In genomic region chr9:13750061-13750460, GRCh38 we compare ENCODE assay signal across 14 cellular contexts.
DNase-seq lines count a peak whose midpoint lies in the region; ATAC-seq, FAIRE-seq and TF ChIP-seq lines count a peak whose summit lies in the region.
"Had no signal": no experiment of that assay in that cellular context is flagged by ENCODE, and none has a peak within 500 bp of the region (broad histone marks: within the 10 kb centered on the region; RNA-seq: fewer than 3 reads in every experiment).

No MANE protein-coding gene starts in this region.

- FAIRE-seq in endothelial cell of umbilical vein (lab: Jason Lieb, UNC), result peak; percentile 91

- H3K36me3 Mint-ChIP-seq in neural progenitor cell, result peaks cover 1% of the 10 kb centered on the region
- H3K36me3 Mint-ChIP-seq: activated naive CD8-positive, alpha-beta T cell treated with anti-CD3 and anti-CD28 coated beads, Interleukin-2, amount 10 ng/mL, durations not matched to agents 7 days and 5 days; CD8-positive, alpha-beta T cell had no signal

- ATAC-seq in GM18868 (IDR thresholded peaks at IDR 0.05; ENCODE audit: unreplicated experiment), result no peak
- ATAC-seq: CD8-positive, alpha-beta T cell had no signal

- intact Hi-C loops in endothelial cell of umbilical vein (cut with micrococcal nuclease) (loop anchor here (1.0 to 5.0 kb wide), 9 partner anchors 42 to 602 kb away; no protein-coding TSS in a partner anchor), colonic mucosa (cut with DNase I) (no loop called here)

- no peak overlapping the region for H2BK120ac ChIP-seq in neuronal stem cell (ENCODE audit: low read depth, low read length)

- H3K27me3 ChIP-seq in endothelial cell of umbilical vein (ENCODE audit: control insufficient read depth in 2 of 2, insufficient read depth in 2 of 2, low read length in 2 of 2) (no peaks in the 10 kb centered on the region), neuronal stem cell (ENCODE audit: control insufficient read depth in 3 of 3, insufficient read depth in 3 of 3, low read depth in 1 of 3, low read length in 3 of 3) (no peaks in the 10 kb centered on the region), colonic mucosa (no peaks in the 10 kb centered on the region), neural progenitor cell (no peaks in the 10 kb centered on the region)

- H3K4ac ChIP-seq in neuronal stem cell (ENCODE audit: low read length), result no peak overlapping the region

- no peak overlapping the region for H3K4me3 Mint-ChIP-seq in neural progenitor cell
- H3K4me3 Mint-ChIP-seq: activated naive CD8-positive, alpha-beta T cell treated with anti-CD3 and anti-CD28 coated beads, Interleukin-2, amount 10 ng/mL, durations not matched to agents 7 days and 5 days; CD8-positive, alpha-beta T cell; neural crest cell had no signal

- WGBS in neuronal stem cell (ENCODE audit: extremely low coverage in 2 of 2, insufficient read length in 2 of 2, insufficient replicate concordance in 1 of 2), 2 donors, result no CpG with 5 or more reads among the region's 4 CpGs

- H4K8ac ChIP-seq in neuronal stem cell (ENCODE audit: low read depth, low read length), result no peak overlapping the region

- no peak overlapping the region for H3K27ac Mint-ChIP-seq in neural progenitor cell
- H3K27ac Mint-ChIP-seq: activated naive CD8-positive, alpha-beta T cell treated with anti-CD3 and anti-CD28 coated beads, Interleukin-2, amount 10 ng/mL, durations not matched to agents 7 days and 5 days; CD8-positive, alpha-beta T cell had no signal

- H3K9me1 ChIP-seq in endothelial cell of umbilical vein (replicated peaks; ENCODE audit: control insufficient read depth, extremely low read depth, insufficient read depth, low read length), result no peaks in the 10 kb centered on the region

- H3K4me1 Mint-ChIP-seq in neural progenitor cell, result peaks cover 20% of the 10 kb centered on the region
- H3K4me1 Mint-ChIP-seq: activated naive CD8-positive, alpha-beta T cell treated with anti-CD3 and anti-CD28 coated beads, Interleukin-2, amount 10 ng/mL, durations not matched to agents 7 days and 5 days; neural crest cell had no signal

- H3K79me2 ChIP-seq in endothelial cell of umbilical vein (ENCODE audit: control insufficient read depth, insufficient read depth, low read length) (no peaks in the 10 kb centered on the region), neural progenitor cell (ENCODE audit: low read depth) (no peaks in the 10 kb centered on the region)

- H3K9me3 Mint-ChIP-seq in neural progenitor cell, result peaks cover 5% of the 10 kb centered on the region
- H3K9me3 Mint-ChIP-seq: neural crest cell had no signal

- H3K36me3 ChIP-seq in endothelial cell of umbilical vein (ENCODE audit: control insufficient read depth in 2 of 2, extremely low read depth in 1 of 2, insufficient read depth in 2 of 2, low read length in 2 of 2) (no peaks in the 10 kb centered on the region), neuronal stem cell (replicated peaks in 1 of 2; ENCODE audit: control insufficient read depth in 2 of 2, insufficient read depth in 2 of 2, low read length in 2 of 2) (no peaks in the 10 kb centered on the region), colonic mucosa (no peaks in the 10 kb centered on the region), neural progenitor cell (no peaks in the 10 kb centered on the region)

- no peak for TF ChIP-seq CTCF in endothelial cell of umbilical vein (IDR thresholded peaks at IDR 0.05; ENCODE audit: extremely low read depth in 1 of 2, insufficient read depth in 1 of 2, low read depth in 1 of 2, low read length in 2 of 2)
- no peak for TF ChIP-seq CTCF in colonic mucosa (IDR thresholded peaks at IDR 0.05)
- no peak for TF ChIP-seq CTCF in neural progenitor cell (IDR thresholded peaks at IDR 0.05)

- H3K79me1 ChIP-seq in neuronal stem cell (ENCODE audit: low read depth, low read length), result no peaks in the 10 kb centered on the region

- H3K4me1 ChIP-seq in endothelial cell of umbilical vein (ENCODE audit: control insufficient read depth, extremely low read depth, insufficient read depth, low read length) (peaks cover 17% of the 10 kb centered on the region), neuronal stem cell (ENCODE audit: control insufficient read depth in 2 of 2, insufficient read depth in 1 of 2, low read depth in 1 of 2, low read length in 2 of 2) (peaks cover 7% of the 10 kb centered on the region in 2 donors), colonic mucosa (no peaks in the 10 kb centered on the region), neural progenitor cell (peaks cover 5% of the 10 kb centered on the region)

- H3F3A ChIP-seq in neural progenitor cell (ENCODE audit: low read depth), result no peaks in the 10 kb centered on the region

- CTCF ChIA-PET in endothelial cell of umbilical vein (lab: Charles Lee), result interaction anchor here (0.9 to 1.6 kb wide), 4 partner anchors 18 to 322 kb away, joined by 3 to 6 read pairs (median 4); no protein-coding TSS in a partner anchor

- no TSS peak for BruUV-seq in endothelial cell of umbilical vein (replicated peaks; lab: Mats Ljungman, UMichigan)

- H2AFZ ChIP-seq in endothelial cell of umbilical vein (ENCODE audit: low read depth, low read length) (no peak overlapping the region), neuronal stem cell (ENCODE audit: low read length) (peak overlapping the region; percentile 21), neural progenitor cell (replicated peaks) (no peak overlapping the region)

- no peak overlapping the region for H2BK15ac ChIP-seq in neuronal stem cell (ENCODE audit: low read length)

- no peaks in the 10 kb centered on the region for H3K9me3 ChIP-seq in endothelial cell of umbilical vein (replicated peaks; ENCODE audit: control insufficient read depth, insufficient read depth, low read length)
- peaks cover 0 to 3% of the 10 kb centered on the region in 2 donors for H3K9me3 ChIP-seq in neuronal stem cell (replicated peaks in 1 of 2; ENCODE audit: control insufficient read depth in 2 of 2, insufficient read depth in 1 of 2, low read depth in 1 of 2, low read length in 2 of 2)
- no peaks in the 10 kb centered on the region for H3K9me3 ChIP-seq in colonic mucosa
- H3K9me3 ChIP-seq in neural progenitor cell (ENCODE audit: low read depth), result no peaks in the 10 kb centered on the region

- H3K27me3 Mint-ChIP-seq in neural progenitor cell (ENCODE audit: insufficient read depth, low read depth), result peaks cover 3% of the 10 kb centered on the region
- H3K27me3 Mint-ChIP-seq: activated naive CD8-positive, alpha-beta T cell treated with anti-CD3 and anti-CD28 coated beads, Interleukin-2, amount 10 ng/mL, durations not matched to agents 7 days and 5 days had no signal

- no peak overlapping the region for H3K14ac ChIP-seq in neuronal stem cell (ENCODE audit: low read length)

- no peak overlapping the region for H3K9ac ChIP-seq in endothelial cell of umbilical vein (replicated peaks; ENCODE audit: extremely low read depth, insufficient read depth, low read length)
- H3K9ac ChIP-seq in neuronal stem cell (ENCODE audit: low read depth, low read length, poor library complexity), result no peak overlapping the region
- H3K9ac ChIP-seq in colonic mucosa (ENCODE audit: low read depth in 2 of 2, low read length in 2 of 2), result no peak overlapping the region
- H3K9ac ChIP-seq in neural progenitor cell, result no peak overlapping the region
- H3K9ac ChIP-seq: KMS-11 had no signal

- H2AK5ac ChIP-seq in neuronal stem cell (ENCODE audit: low read depth, low read length), result no peak overlapping the region

- H2BK5ac ChIP-seq in neuronal stem cell (ENCODE audit: low read length), result no peak overlapping the region

- TF ChIP-seq POLR2A in endothelial cell of umbilical vein (IDR thresholded peaks at IDR 0.05; ENCODE audit: low read depth, low read length), result peak; percentile 49

- H4K20me1 ChIP-seq in endothelial cell of umbilical vein (replicated peaks; ENCODE audit: control insufficient read depth, extremely low read depth, insufficient read depth, low read length) (no peaks in the 10 kb centered on the region), neural progenitor cell (ENCODE audit: low read depth) (no peaks in the 10 kb centered on the region)

- H3K27ac ChIP-seq in endothelial cell of umbilical vein (ENCODE audit: insufficient read depth, low read depth, low read length) (peak overlapping the region; percentile 72), neuronal stem cell (replicated peaks; ENCODE audit: low read length) (no peak overlapping the region), colonic mucosa (no peak overlapping the region), neural progenitor cell (no peak overlapping the region)
- H3K27ac ChIP-seq: KMS-11 had no signal

- H3K4me3 ChIP-seq in endothelial cell of umbilical vein (replicated peaks in 1 of 3; ENCODE audit: insufficient read depth in 1 of 3, low read depth in 1 of 3, low read length in 3 of 3) (no peak overlapping the region), neuronal stem cell (ENCODE audit: low read length in 2 of 2) (no peak overlapping the region), colonic mucosa (no peak overlapping the region), neural progenitor cell (no peak overlapping the region)
- H3K4me3 ChIP-seq: smooth muscle cell had no signal

- H3K4me2 ChIP-seq in endothelial cell of umbilical vein (ENCODE audit: insufficient read depth, low read length) (peak overlapping the region; percentile 52), neuronal stem cell (ENCODE audit: insufficient read depth, low read length, poor library complexity, severe bottlenecking) (no peak overlapping the region), neural progenitor cell (no peak overlapping the region)
- H3K4me2 ChIP-seq: KMS-11, smooth muscle cell had no signal

- dilution Hi-C loops in endothelial cell of umbilical vein (cut with MboI; ENCODE audit: extremely low pct_ligation_motif_present, low sequenced_read_pairs), result no loop called here

- no peak overlapping the region for H4K91ac ChIP-seq in neuronal stem cell (ENCODE audit: low read depth, low read length, poor library complexity)

- no peak overlapping the region for H3K18ac ChIP-seq in neuronal stem cell (ENCODE audit: low read length)

- H3K23ac ChIP-seq in neuronal stem cell (ENCODE audit: low read depth, low read length, poor library complexity), result no peak overlapping the region

- POLR2A ChIA-PET in endothelial cell of umbilical vein (lab: Charles Lee), result interaction anchor here (0.6 kb wide), 1 partner anchor 17 kb away, joined by 3 read pairs; no protein-coding TSS in a partner anchor

- no peak overlapping the region for H2BK12ac ChIP-seq in neuronal stem cell (ENCODE audit: low read length)

- DNase-seq in EH (ENCODE audit: low read depth), result peak; percentile 16
- DNase-seq in NCI-H2227 treated with DMSO at 0.1 percent for 48 hours (lab: John Stamatoyannopoulos, UW), result peak; percentile 75
- peak; percentile 96 for DNase-seq in endothelial cell of umbilical vein (ENCODE audit: low read depth, low spot score)
- no peak for DNase-seq in neuronal stem cell (ENCODE audit: low spot score)
- no peak for DNase-seq in colonic mucosa
- DNase-seq in neural progenitor cell (ENCODE audit: low spot score), result no peak
- DNase-seq in activated CD8-positive, alpha-beta memory T cell treated with anti-CD3 and anti-CD28 coated beads, Interleukin-2, amount 50 U/mL, for 4 hours, result no peak
- DNase-seq: activated naive CD8-positive, alpha-beta T cell treated with anti-CD3 and anti-CD28 coated beads, Interleukin-2, amount 10 ng/mL, durations not matched to agents 7 days and 5 days; CD8-positive, alpha-beta T cell; SW 1271 had no signal

TF ChIP-seq in endothelial cell of umbilical vein, 7 proteins besides CTCF, POLR2A, EP300 and RAD21 (continues in another document):
- peak; percentile 75 for TF ChIP-seq POLR2AphosphoS5 (IDR thresholded peaks at IDR 0.05; ENCODE audit: insufficient read depth, low read depth, low read length)

Comparison
In these comparisons a context has a peak if more than half of its experiments do, and no peak if none do; other contexts are left out.
1. DNase-seq: peak in EH (single experiment), NCI-H2227 treated with DMSO at 0.1 percent for 48 hours (single experiment) and endothelial cell of umbilical vein (single experiment); none in neuronal stem cell (single experiment), colonic mucosa (single experiment), neural progenitor cell (single experiment) and activated CD8-positive, alpha-beta memory T cell treated with anti-CD3 and anti-CD28 coated beads, Interleukin-2, amount 50 U/mL, for 4 hours (single experiment).